In genomic region chr10:3789621-3790020, GRCh38 we compare ENCODE assay signal across 22 cellular contexts.
"Had no signal": no experiment of that assay in that cellular context is flagged by ENCODE, and none has a peak within 500 bp of the region (broad histone marks: within the 10 kb centered on the region; RNA-seq: fewer than 3 reads in every experiment).

No MANE protein-coding gene starts in this region.

- H3K9me3 ChIP-seq: mucosa of descending colon, ovary had no signal

- H3K36me3 ChIP-seq: left ventricle myocardium inferior, ovary, right atrium auricular region, tibial nerve, uterus had no signal

- H3K4me2 ChIP-seq: hepatocyte had no signal

- H3K27me3 Mint-ChIP-seq: memory B cell; naive thymus-derived CD4-positive, alpha-beta T cell; natural killer cell treated with Interleukin-12 subunit alpha and Interleukin-12 subunit beta and Interleukin-15 and Interleukin-18, amount 100 ng/mL, for 72 hours; progenitor cell of endocrine pancreas; type B pancreatic cell had no signal

- H3K36me3 Mint-ChIP-seq: type B pancreatic cell had no signal

- H3K27ac Mint-ChIP-seq: memory B cell; progenitor cell of endocrine pancreas; stimulated activated effector memory CD8-positive, alpha-beta T cell treated with anti-CD3 and anti-CD28 coated beads, Interleukin-12 subunit alpha, Interleukin-12 subunit beta, amount 100 ng/mL, for 72 hours had no signal

- H3K4me1 ChIP-seq: tibial nerve, uterus had no signal

- H3K9me3 Mint-ChIP-seq: natural killer cell treated with Interleukin-12 subunit alpha and Interleukin-12 subunit beta and Interleukin-15 and Interleukin-18, amount 100 ng/mL, for 72 hours had no signal

- H3K27ac ChIP-seq: hepatocyte, left ventricle myocardium inferior, ovary, right atrium auricular region, skin epidermis, tibial nerve, uterus had no signal

- DNase-seq: left ventricle myocardium inferior; midbrain; mucosa of descending colon; naive thymus-derived CD4-positive, alpha-beta T cell; ovary; stimulated activated CD4-positive, alpha-beta T cell treated with anti-CD3 and anti-CD28 coated beads, Interleukin-12 subunit alpha, Interleukin-12 subunit beta, amount 100 ng/mL, for 4 hours; stimulated activated CD4-positive, alpha-beta T cell treated with anti-CD3 and anti-CD28 coated beads, Interleukin-15, amount 100 ng/mL, for 24 hours; stimulated activated CD4-positive, alpha-beta T cell treated with anti-CD3 and anti-CD28 coated beads, Interleukin-2, amount 100 ng/mL, for 24 hours; stimulated activated CD4-positive, alpha-beta T cell treated with anti-CD3 and anti-CD28 coated beads, Interleukin-4, amount 100 ng/mL, for 24 hours; stimulated activated naive CD4-positive, alpha-beta T cell treated with Interleukin-2 at 50 U/mL for 16 hours; uterus had no signal

- H2AFZ ChIP-seq: hepatocyte had no signal

- H3K4me3 ChIP-seq: hepatocyte, left ventricle myocardium inferior, lung, mucosa of descending colon, ovary, right atrium auricular region, skin epidermis, tibial nerve, uterus had no signal

- H3K27me3 ChIP-seq: hepatocyte, ovary, right atrium auricular region, tibial nerve, uterus had no signal

- H3K4me3 Mint-ChIP-seq: memory B cell; naive thymus-derived CD4-positive, alpha-beta T cell; natural killer cell treated with Interleukin-12 subunit alpha and Interleukin-12 subunit beta and Interleukin-15 and Interleukin-18, amount 100 ng/mL, for 72 hours; stimulated activated effector memory CD8-positive, alpha-beta T cell treated with anti-CD3 and anti-CD28 coated beads, Interleukin-12 subunit alpha, Interleukin-12 subunit beta, amount 100 ng/mL, for 72 hours; type B pancreatic cell had no signal

- ATAC-seq: mucosa of descending colon; naive thymus-derived CD4-positive, alpha-beta T cell; natural killer cell treated with Interleukin-12 subunit alpha and Interleukin-12 subunit beta and Interleukin-15 and Interleukin-18, amount 100 ng/mL, for 72 hours; sciatic nerve; stimulated activated effector memory CD8-positive, alpha-beta T cell treated with anti-CD3 and anti-CD28 coated beads, Interleukin-12 subunit alpha, Interleukin-12 subunit beta, amount 100 ng/mL, for 72 hours had no signal
